Comparison of ENCODE assay signal across 1 cellular context in the genomic region with DNA sequence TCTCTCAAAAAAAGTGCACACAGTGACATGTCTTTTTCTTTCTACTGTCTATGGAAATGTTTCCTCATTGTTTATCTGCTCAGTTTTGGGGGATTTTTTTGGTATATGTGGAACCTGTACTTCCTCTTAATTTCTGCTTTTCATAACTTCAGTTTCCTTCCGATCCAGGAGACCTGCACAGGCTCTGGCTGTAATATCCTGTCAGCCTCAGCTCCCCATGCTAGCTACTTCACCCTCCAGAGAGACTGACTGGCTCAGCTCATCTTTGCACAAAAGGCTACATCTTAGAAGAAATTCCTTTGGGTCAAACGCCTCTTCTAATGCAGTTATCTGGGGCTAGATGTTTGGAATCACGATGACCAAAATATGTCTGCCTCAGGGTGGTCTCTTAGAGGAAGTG.
TF ChIP-seq lines count a peak whose summit lies in the region.

No MANE protein-coding gene starts in this region.

TF ChIP-seq in GM23338, 12 proteins besides CTCF, POLR2A, EP300 and RAD21 (continued from another document):
- TF ChIP-seq CREB1 (CRISPR knock-in tag; IDR thresholded peaks at IDR 0.05; ENCODE audit: low read depth) = no peak
- no peak for TF ChIP-seq NANOG (IDR thresholded peaks at IDR 0.05; ENCODE audit: borderline replicate concordance)
- no peak for TF ChIP-seq POLR2AphosphoS5 (IDR thresholded peaks at IDR 0.05; ENCODE audit: low read depth)
- TF ChIP-seq ZNF114 (CRISPR knock-in tag; IDR thresholded peaks at IDR 0.05) = no peak
TF ChIP-seq in GM23338: peak in this region for 0.
